In the genomic region with DNA sequence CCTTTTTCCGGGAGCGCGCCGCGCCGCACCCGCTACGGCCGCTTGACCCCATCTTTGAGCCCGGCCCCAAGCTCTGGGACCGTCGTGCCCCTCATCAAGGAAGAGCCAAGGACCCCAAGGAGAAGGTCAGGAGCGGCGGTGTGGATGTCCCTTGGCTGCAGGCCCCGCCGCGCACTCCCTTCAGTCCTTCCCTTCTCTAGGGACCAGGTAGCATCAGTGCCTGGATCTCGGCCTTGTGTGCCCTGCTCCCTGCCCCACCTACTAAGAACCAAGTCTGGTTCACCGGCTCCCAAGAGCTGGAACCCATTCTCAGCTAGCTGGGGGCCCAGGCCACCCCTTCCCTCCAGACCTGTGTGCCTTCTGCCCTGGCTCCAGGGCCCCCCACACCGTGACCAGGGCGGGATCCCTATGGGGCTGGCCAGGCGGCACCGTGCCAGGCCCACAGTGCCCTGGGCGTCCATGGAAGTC, we compare ENCODE assay signal across 8 cellular contexts.
DNase-seq lines count a peak whose midpoint lies in the region; ATAC-seq and TF ChIP-seq lines count a peak whose summit lies in the region.

No MANE protein-coding gene starts in this region.

- DNase-seq in OCI-LY7 (ENCODE audit: low spot score): no peak
- DNase-seq in foreskin fibroblast: no peak
- DNase-seq in prostate gland (ENCODE audit: low spot score): no peak
- no peak for DNase-seq in effector CD4-positive, alpha-beta T cell
- DNase-seq in activated CD4-positive, CD25-positive, alpha-beta regulatory T cell (lab: John Stamatoyannopoulos, UW): no peak
- DNase-seq in NOMO-1 (lab: John Stamatoyannopoulos, UW; ENCODE audit: unreplicated experiment in 2 of 2): no peak

- H3K36me3 ChIP-seq in OCI-LY7 (ENCODE audit: insufficient read depth, low read length) (no peaks in the 10 kb centered on the region), prostate gland (no peaks in the 10 kb centered on the region)

- no peaks in the 10 kb centered on the region for H3K79me2 ChIP-seq in OCI-LY7 (ENCODE audit: insufficient read depth, low read depth, low read length)

- H3K9me2 ChIP-seq in OCI-LY7 (ENCODE audit: insufficient read depth, low read length): no peaks in the 10 kb centered on the region

- H3K4me2 ChIP-seq in OCI-LY7 (ENCODE audit: low read length): peak overlapping the region; percentile 74

- CTCF ChIA-PET in OCI-LY7 (lab: Charles Lee; ENCODE audit: unreplicated experiment): interaction anchor here (1.0 to 1.5 kb wide), 3 partner anchors 160 to 815 kb away, joined by 3 to 6 read pairs (median 4); no protein-coding TSS in a partner anchor

- TF ChIP-seq CTCF in GM12875 (IDR thresholded peaks at IDR 0.05; ENCODE audit: borderline replicate concordance, insufficient read depth, low read depth, low read length): no peak
- no peak; the same call in 1 of the 2 replicates for TF ChIP-seq CTCF in OCI-LY7 (conservative IDR thresholded peaks at IDR 0.05; ENCODE audit: low read length)
- no peak for TF ChIP-seq CTCF in foreskin fibroblast (IDR thresholded peaks at IDR 0.05; ENCODE audit: low read depth, low read length)
- TF ChIP-seq CTCF in prostate gland (IDR thresholded peaks at IDR 0.05): no peak

- H2AFZ ChIP-seq in OCI-LY7 (ENCODE audit: low read length): peak overlapping the region; percentile 84; the same call in 1 of the 2 replicates

- TF ChIP-seq POLR2A in prostate gland (IDR thresholded peaks at IDR 0.05): no peak

- no peak overlapping the region for H3K27ac ChIP-seq in OCI-LY7 (ENCODE audit: low read depth, low read length, poor library complexity, severe bottlenecking)
- peak overlapping the region; percentile 65 to 79 for H3K27ac ChIP-seq in prostate gland

- H3K27me3 ChIP-seq in prostate gland (replicated peaks; ENCODE audit: insufficient read depth): no peaks in the 10 kb centered on the region

- intact Hi-C loops in OCI-LY7 (cut with micrococcal nuclease; ENCODE audit: unreplicated experiment) (loop anchor here (1.0 to 5.0 kb wide), 4 partner anchors 95 to 816 kb away; a partner anchor contains a TSS), prostate gland (cut with DNase I) (loop anchor here (2.0 to 10.0 kb wide), 4 partner anchors 92 to 815 kb away; a partner anchor contains a TSS)

- BruUV-seq in OCI-LY7 (replicated peaks; lab: Mats Ljungman, UMichigan): no TSS peak

- H3K9me3 ChIP-seq in OCI-LY7 (ENCODE audit: low read length) (no peaks in the 10 kb centered on the region), prostate gland (no peaks in the 10 kb centered on the region)

- POLR2A ChIA-PET in OCI-LY7 (lab: Charles Lee): interaction anchor here (0.6 to 1.4 kb wide), 3 partner anchors 134 to 1332 kb away, joined by 3 read pairs; no protein-coding TSS in a partner anchor

- no peak for ATAC-seq in GM21515 (IDR thresholded peaks at IDR 0.05; ENCODE audit: unreplicated experiment)

- peak overlapping the region; percentile 35 for H3K4me3 ChIP-seq in GM12875 (ENCODE audit: low read depth, low read length)
- peak overlapping the region; percentile 63 for H3K4me3 ChIP-seq in OCI-LY7 (ENCODE audit: low read depth, low read length, poor library complexity, severe bottlenecking)
- peak overlapping the region; percentile 48 to 54 for H3K4me3 ChIP-seq in foreskin fibroblast (ENCODE audit: low read depth in 1 of 2, low read length in 2 of 2)
- peak overlapping the region; percentile 30 to 34 for H3K4me3 ChIP-seq in prostate gland

- 56% methylated on average over 24 of the region's 24 CpGs for WGBS in prostate gland

- H4K20me1 ChIP-seq in OCI-LY7 (ENCODE audit: insufficient read depth, low read length): no peaks in the 10 kb centered on the region

- H3K4me1 ChIP-seq in OCI-LY7 (ENCODE audit: insufficient read depth, low read length, poor library complexity, severe bottlenecking): peaks cover 9% of the 10 kb centered on the region
- peaks cover 10% of the 10 kb centered on the region for H3K4me1 ChIP-seq in prostate gland (replicated peaks)
